17 cellular contexts compared by ENCODE assay signal in genomic region chr14:96693986-96694385, GRCh38.
"Had no signal": no experiment of that assay in that cellular context is flagged by ENCODE, and none has a peak within 500 bp of the region (broad histone marks: within the 10 kb centered on the region; RNA-seq: fewer than 3 reads in every experiment).

No MANE protein-coding gene starts in this region.

- H3K36me3 Mint-ChIP-seq: stimulated activated effector memory CD8-positive, alpha-beta T cell treated with anti-CD3 and anti-CD28 coated beads, Interleukin-12 subunit alpha, Interleukin-12 subunit beta, amount 100 ng/mL, for 72 hours had no signal

- H3K9me3 Mint-ChIP-seq: effector memory CD8-positive, alpha-beta T cell; nephron; stimulated activated effector memory CD8-positive, alpha-beta T cell treated with anti-CD3 and anti-CD28 coated beads, Interleukin-12 subunit alpha, Interleukin-12 subunit beta, amount 100 ng/mL, for 72 hours had no signal

- H3K27ac ChIP-seq: coronary artery, lower lobe of right lung, neutrophil, pancreas, stomach, thyroid gland, vagina had no signal

- DNase-seq: effector memory CD8-positive, alpha-beta T cell; left ventricle myocardium superior; lower lobe of right lung; pancreas; stimulated activated CD4-positive, alpha-beta T cell treated with anti-CD3 and anti-CD28 coated beads, Interleukin-12 subunit alpha, Interleukin-12 subunit beta, amount 100 ng/mL, for 4 hours; stimulated activated CD4-positive, alpha-beta T cell treated with anti-CD3 and anti-CD28 coated beads, Interleukin-1b, Interleukin-23, amount 100 ng/mL, for 48 hours; stimulated activated CD4-positive, alpha-beta T cell treated with anti-CD3 and anti-CD28 coated beads, Interleukin-4, amount 100 ng/mL, for 24 hours; stimulated activated naive CD4-positive, alpha-beta T cell treated with Interleukin-2 at 50 U/mL for 16 hours; stomach; thyroid gland had no signal

- H3K4me3 ChIP-seq: coronary artery, lower lobe of right lung, pancreas, smooth muscle cell, stomach, thyroid gland, vagina had no signal

- H3K4me1 Mint-ChIP-seq: stimulated activated effector memory CD8-positive, alpha-beta T cell treated with anti-CD3 and anti-CD28 coated beads, Interleukin-12 subunit alpha, Interleukin-12 subunit beta, amount 100 ng/mL, for 72 hours had no signal

- H3K27ac Mint-ChIP-seq: effector memory CD8-positive, alpha-beta T cell; nephron; stimulated activated effector memory CD8-positive, alpha-beta T cell treated with anti-CD3 and anti-CD28 coated beads, Interleukin-12 subunit alpha, Interleukin-12 subunit beta, amount 100 ng/mL, for 72 hours had no signal

- H3K36me3 ChIP-seq: lower lobe of right lung, neutrophil, pancreas, stomach, thyroid gland, vagina had no signal

- H3K4me1 ChIP-seq: lower lobe of right lung, pancreas, stomach, thyroid gland, vagina had no signal

- H3K4me3 Mint-ChIP-seq: effector memory CD8-positive, alpha-beta T cell; nephron; stimulated activated effector memory CD8-positive, alpha-beta T cell treated with anti-CD3 and anti-CD28 coated beads, Interleukin-12 subunit alpha, Interleukin-12 subunit beta, amount 100 ng/mL, for 72 hours had no signal

- H3K9me3 ChIP-seq: lower lobe of right lung, neutrophil, pancreas, thyroid gland, vagina had no signal

- H3K27me3 ChIP-seq: pancreas, thyroid gland, vagina had no signal

- ATAC-seq: effector memory CD8-positive, alpha-beta T cell; left ventricle myocardium superior; lower lobe of right lung; pancreas; sciatic nerve; stimulated activated effector memory CD8-positive, alpha-beta T cell treated with anti-CD3 and anti-CD28 coated beads, Interleukin-12 subunit alpha, Interleukin-12 subunit beta, amount 100 ng/mL, for 72 hours had no signal
